8 cellular contexts compared by ENCODE assay signal in the genomic region with DNA sequence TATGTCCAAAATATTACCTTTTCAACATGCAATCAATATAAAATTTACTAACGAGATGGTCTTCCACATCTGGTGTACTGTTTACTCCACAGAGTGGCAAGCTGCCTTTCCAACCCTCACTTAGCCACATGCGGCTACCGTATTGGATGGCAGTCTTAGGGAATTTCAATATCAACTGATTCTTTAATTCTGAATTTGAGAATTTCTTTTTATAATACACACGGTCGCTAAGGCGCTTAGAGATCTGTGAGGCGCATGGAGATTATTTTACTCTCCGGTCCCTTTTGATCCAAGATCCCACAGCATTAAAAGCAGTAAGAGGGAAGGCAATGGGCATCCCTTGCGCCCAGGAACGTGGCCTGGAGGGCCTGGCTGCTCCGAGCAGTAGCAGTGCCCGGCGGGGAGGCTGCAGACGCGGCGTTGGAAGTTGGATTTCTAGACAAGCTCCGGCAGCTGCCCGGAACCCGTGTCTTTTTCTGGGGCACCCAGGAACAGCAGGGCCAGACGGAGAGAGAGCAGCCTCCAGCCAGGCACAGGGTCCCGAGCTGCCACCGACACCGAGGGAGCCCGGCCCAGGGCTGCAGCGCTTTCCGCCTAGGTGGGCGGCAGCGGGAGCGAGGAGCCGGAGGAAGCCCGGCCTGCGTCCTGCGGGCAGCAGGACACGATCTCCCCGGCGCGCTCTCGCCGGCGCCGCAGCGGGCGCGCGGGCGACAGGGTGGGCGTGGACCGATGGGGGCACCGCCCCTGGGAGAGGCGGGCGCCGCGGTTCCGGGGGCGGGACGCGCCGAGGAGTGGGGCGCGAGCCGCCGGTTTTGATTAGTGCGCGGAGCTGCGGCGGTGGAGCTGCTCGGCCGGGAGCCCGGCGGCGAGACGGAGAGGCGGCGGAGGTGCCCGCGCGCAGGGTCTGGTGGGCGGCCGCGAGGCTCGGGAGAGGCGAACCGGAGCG. TPM values are rescaled to one million over a fixed set of nuclear protein-coding genes. Genes with fewer than 3 reads are reported as not detected.
DNase-seq lines count a peak whose midpoint lies in the region; ATAC-seq, FAIRE-seq and TF ChIP-seq lines count a peak whose summit lies in the region.

Gene UGCG (plus strand): TSS at position 819 of the 946 bp plus-strand sequence. CDS start 402 bp downstream, outside the sequence.

- ATAC-seq in HG02763 (IDR thresholded peaks at IDR 0.05; ENCODE audit: unreplicated experiment), result peak; percentile 82

- peak in 1 of 2 donors; percentile 15 for TF ChIP-seq CTCF in right atrium auricular region (IDR thresholded peaks at IDR 0.05)
- TF ChIP-seq CTCF in vagina (IDR thresholded peaks at IDR 0.05), result peak in 1 of 3 experiments; percentile 16

- H3K36me3 ChIP-seq in right atrium auricular region (no peaks in the 10 kb centered on the region), rectal smooth muscle tissue (ENCODE audit: control insufficient read depth, insufficient read depth, low read length) (no peaks in the 10 kb centered on the region), vagina (no peaks in the 10 kb centered on the region)

- no peaks in the 10 kb centered on the region for H3K9me3 ChIP-seq in right atrium auricular region
- H3K9me3 ChIP-seq in vagina, result no peaks in the 10 kb centered on the region

- H3K27me3 ChIP-seq in right atrium auricular region, result no peaks in the 10 kb centered on the region
- no peaks in the 10 kb centered on the region for H3K27me3 ChIP-seq in rectal smooth muscle tissue (ENCODE audit: control insufficient read depth, insufficient read depth, low read length)
- H3K27me3 ChIP-seq in vagina, result no peaks in the 10 kb centered on the region

- peak; percentile 88 for DNase-seq in GM12892 (ENCODE audit: insufficient read length)
- peak; percentile 74 for DNase-seq in NCI-H146 treated with DMSO at 0.1 percent for 48 hours (lab: John Stamatoyannopoulos, UW; ENCODE audit: unreplicated experiment)
- peak; percentile 14 to 94 (median 82) for DNase-seq in anterior cingulate cortex (lab: John Stamatoyannopoulos, UW)
- peak; percentile 81 for DNase-seq in right atrium auricular region (ENCODE audit: low spot score)
- DNase-seq in vagina (ENCODE audit: extremely low spot score in 2 of 2), result peak in 1 of 2 donors; percentile 89

- TF ChIP-seq POLR2A in GM12892 (IDR thresholded peaks at IDR 0.05; ENCODE audit: low read depth, low read length) (peak; percentile 91), vagina (IDR thresholded peaks at IDR 0.05) (peak; percentile 40 to 93)

- peak; percentile 99 for FAIRE-seq in GM12892 (lab: Jason Lieb, UNC)

- H3K9ac ChIP-seq in rectal smooth muscle tissue (ENCODE audit: low read length), result peak within 1 kb of the TSS; percentile 66

- H3K27ac ChIP-seq in right atrium auricular region, result peak within 1 kb of the TSS; percentile 90 to 97
- peak within 1 kb of the TSS; percentile 92 for H3K27ac ChIP-seq in rectal smooth muscle tissue (ENCODE audit: low read depth, low read length)
- H3K27ac ChIP-seq in vagina, result peak within 1 kb of the TSS; percentile 97

- intact Hi-C loops in T-helper 2 cell treated with Interferon-gamma antibody and Interleukin-4, amounts not matched to agents 100 ng/mL and 5 ng/mL, for 36 hours (cut with micrococcal nuclease), result loop anchor here (1.0 to 10.0 kb wide), 11 partner anchors 46 to 1326 kb away; partner anchors contain the start of genes DNAJC25, FKBP15, INIP and SLC31A1
- intact Hi-C loops in vagina (cut with DNase I), result loop anchor here (2.0 to 10.0 kb wide), 2 partner anchors 179 to 439 kb away; partner anchors contain the start of gene PTBP3

- H3K4me3 ChIP-seq in right atrium auricular region (peak within 1 kb of the TSS; percentile 85 to 98), rectal smooth muscle tissue (ENCODE audit: low read length) (peak within 1 kb of the TSS; percentile 77), vagina (peak within 1 kb of the TSS; percentile 95 to 99)

- peaks cover 0 to 39% of the 10 kb centered on the region in 2 donors for H3K4me1 ChIP-seq in right atrium auricular region
- H3K4me1 ChIP-seq in rectal smooth muscle tissue (ENCODE audit: control insufficient read depth, insufficient read depth, low read length), result peaks cover 6% of the 10 kb centered on the region
- peaks cover 27% of the 10 kb centered on the region for H3K4me1 ChIP-seq in vagina

RNA-seq across cellular contexts. Expression of gene UGCG, which starts in this region (rescaled TPM):
- polyA plus RNA-seq in GM12892 (2012; ENCODE audit: missing spikeins), result 50.8 TPM
- total RNA-seq in T-helper 2 cell treated with Interferon-gamma antibody and Interleukin-4, amounts not matched to agents 100 ng/mL and 5 ng/mL, for 36 hours, result 15.0 and 17.0 TPM in 2 replicates
- total RNA-seq in right atrium auricular region, result 10 to 100 TPM; 10.3 to 10.8 TPM
- total RNA-seq in vagina, result 33.1 TPM
